ENCODE assay signal across 24 cellular contexts in genomic region chr13:44298314-44298713, GRCh38.
DNase-seq lines count a peak whose midpoint lies in the region; FAIRE-seq and TF ChIP-seq lines count a peak whose summit lies in the region.
"Had no signal": no experiment of that assay in that cellular context is flagged by ENCODE, and none has a peak within 500 bp of the region (broad histone marks: within the 10 kb centered on the region; RNA-seq: fewer than 3 reads in every experiment).

No MANE protein-coding gene starts in this region.

- no peak for TF ChIP-seq CTCF in HFFc6 (IDR thresholded peaks at IDR 0.05)
- no peak for TF ChIP-seq CTCF in astrocyte (IDR thresholded peaks at IDR 0.05; ENCODE audit: insufficient read depth, low read depth, low read length)
- TF ChIP-seq CTCF in foreskin fibroblast (IDR thresholded peaks at IDR 0.05; ENCODE audit: low read depth, low read length), result no peak
- TF ChIP-seq CTCF in osteoblast (IDR thresholded peaks at IDR 0.05; ENCODE audit: extremely low read depth, low read depth, low read length), result no peak

- no peak overlapping the region for H3K18ac ChIP-seq in neuronal stem cell (ENCODE audit: low read length)

- no peak overlapping the region for H3K9ac ChIP-seq in astrocyte (ENCODE audit: low read length)
- H3K9ac ChIP-seq in neuronal stem cell (ENCODE audit: low read depth, low read length, poor library complexity), result no peak overlapping the region
- H3K9ac ChIP-seq: BLaER1, SK-N-SH had no signal

- H3K36me3 ChIP-seq in ACC112 (ENCODE audit: insufficient read depth, low read length) (no peaks in the 10 kb centered on the region), astrocyte (ENCODE audit: insufficient read depth, low read length) (no peaks in the 10 kb centered on the region), neuronal stem cell (replicated peaks in 1 of 2; ENCODE audit: control insufficient read depth in 2 of 2, insufficient read depth in 2 of 2, low read length in 2 of 2) (no peaks in the 10 kb centered on the region), osteoblast (ENCODE audit: insufficient read depth, low read length) (no peaks in the 10 kb centered on the region)
- H3K36me3 ChIP-seq: BLaER1 had no signal

- peak; percentile 26 for DNase-seq in HFFc6
- peak; percentile 53 for DNase-seq in astrocyte (ENCODE audit: low read depth)
- peak; percentile 39 to 62 for DNase-seq in foreskin fibroblast
- no peak for DNase-seq in activated naive CD4-positive, alpha-beta T cell treated with anti-CD3 and anti-CD28 coated beads, Interleukin-2, amount 10 ng/mL, durations not matched to agents 7 days and 5 days
- DNase-seq in neuronal stem cell (ENCODE audit: low spot score), result no peak
- DNase-seq in osteoblast (ENCODE audit: insufficient read length, low spot score, missing footprints), result no peak
- no peak for DNase-seq in substantia nigra (lab: John Stamatoyannopoulos, UW)
- DNase-seq: CD4-positive, alpha-beta memory T cell; DMS153; Kasumi-1; NCI-H1105 treated with DMSO at 0.1 percent for 48 hours; NCI-H1694; NCI-H2081 treated with DMSO at 0.1 percent for 48 hours; NCI-H446 treated with DMSO at 0.1 percent for 48 hours; NCI-H774; SHP77; SK-N-SH had no signal

- H3K4me3 ChIP-seq in ACC112 (ENCODE audit: low read depth, low read length) (no peak overlapping the region; the same call in 1 of the 2 replicates), astrocyte (ENCODE audit: insufficient read depth, low read depth, low read length) (no peak overlapping the region), foreskin fibroblast (ENCODE audit: low read depth in 1 of 2, low read length in 2 of 2) (no peak overlapping the region), neuronal stem cell (ENCODE audit: low read length in 2 of 2) (no peak overlapping the region), osteoblast (ENCODE audit: insufficient read depth, low read length) (no peak overlapping the region)
- H3K4me3 ChIP-seq: BLaER1 had no signal

- H2BK15ac ChIP-seq in neuronal stem cell (ENCODE audit: low read length), result no peak overlapping the region

- H3K4me1 ChIP-seq in ACC112 (ENCODE audit: control insufficient read depth, insufficient read depth, low read length, unreplicated experiment) (peaks cover 55% of the 10 kb centered on the region), astrocyte (ENCODE audit: insufficient read depth, low read length) (peaks cover 43% of the 10 kb centered on the region), neuronal stem cell (ENCODE audit: control insufficient read depth in 2 of 2, insufficient read depth in 1 of 2, low read depth in 1 of 2, low read length in 2 of 2) (peaks cover 0 to 4% of the 10 kb centered on the region in 2 donors), osteoblast (ENCODE audit: insufficient read depth, low read length) (peaks cover 36% of the 10 kb centered on the region)

- H3K4me3 Mint-ChIP-seq in HFFc6, result no peak overlapping the region
- no peak overlapping the region for H3K4me3 Mint-ChIP-seq in astrocyte (ENCODE audit: unreplicated experiment)
- no peak overlapping the region for H3K4me3 Mint-ChIP-seq in activated naive CD4-positive, alpha-beta T cell treated with anti-CD3 and anti-CD28 coated beads, Interleukin-2, amount 10 ng/mL, durations not matched to agents 7 days and 5 days
- H3K4me3 Mint-ChIP-seq: CD4-positive, alpha-beta memory T cell; IgD-negative memory B cell had no signal

- H3K23ac ChIP-seq in neuronal stem cell (ENCODE audit: low read depth, low read length, poor library complexity), result no peak overlapping the region

- no peak overlapping the region for H4K91ac ChIP-seq in neuronal stem cell (ENCODE audit: low read depth, low read length, poor library complexity)

- no peak for FAIRE-seq in astrocyte (lab: Jason Lieb, UNC)
- FAIRE-seq: GM12892, GM18507, H54 had no signal

- no peak overlapping the region for H3K14ac ChIP-seq in neuronal stem cell (ENCODE audit: low read length)

- H2AK5ac ChIP-seq in neuronal stem cell (ENCODE audit: low read depth, low read length), result no peak overlapping the region

- no peak overlapping the region for H2BK12ac ChIP-seq in neuronal stem cell (ENCODE audit: low read length)

- peaks cover 4% of the 10 kb centered on the region; the same call in 1 of the 2 replicates for H3K9me3 Mint-ChIP-seq in HFFc6
- peaks cover 2% of the 10 kb centered on the region for H3K9me3 Mint-ChIP-seq in astrocyte (ENCODE audit: unreplicated experiment)
- H3K9me3 Mint-ChIP-seq in activated naive CD4-positive, alpha-beta T cell treated with anti-CD3 and anti-CD28 coated beads, Interleukin-2, amount 10 ng/mL, durations not matched to agents 7 days and 5 days, result no peaks in the 10 kb centered on the region
- H3K9me3 Mint-ChIP-seq: IgD-negative memory B cell had no signal

- no peak overlapping the region for H3K4me2 ChIP-seq in astrocyte (ENCODE audit: low read length)
- H3K4me2 ChIP-seq in neuronal stem cell (ENCODE audit: insufficient read depth, low read length, poor library complexity, severe bottlenecking), result no peak overlapping the region
- no peak overlapping the region for H3K4me2 ChIP-seq in osteoblast (ENCODE audit: insufficient read depth, low read length)
- H3K4me2 ChIP-seq: BLaER1, SK-N-SH had no signal

- H2BK5ac ChIP-seq in neuronal stem cell (ENCODE audit: low read length), result no peak overlapping the region

- H3K36me3 Mint-ChIP-seq in HFFc6 (ENCODE audit: low read depth), result peaks cover 4% of the 10 kb centered on the region; the same call in 1 of the 2 replicates
- H3K36me3 Mint-ChIP-seq in astrocyte (ENCODE audit: low read depth, unreplicated experiment), result no peaks in the 10 kb centered on the region
- H3K36me3 Mint-ChIP-seq in activated naive CD4-positive, alpha-beta T cell treated with anti-CD3 and anti-CD28 coated beads, Interleukin-2, amount 10 ng/mL, durations not matched to agents 7 days and 5 days, result no peaks in the 10 kb centered on the region
- H3K36me3 Mint-ChIP-seq: CD4-positive, alpha-beta memory T cell; IgD-negative memory B cell had no signal

- H3K4ac ChIP-seq in neuronal stem cell (ENCODE audit: low read length), result no peak overlapping the region

- H4K8ac ChIP-seq in neuronal stem cell (ENCODE audit: low read depth, low read length), result no peak overlapping the region

- H3K9me3 ChIP-seq in astrocyte (ENCODE audit: insufficient read depth, low read depth, low read length) (no peaks in the 10 kb centered on the region), neuronal stem cell (replicated peaks in 1 of 2; ENCODE audit: control insufficient read depth in 2 of 2, insufficient read depth in 1 of 2, low read depth in 1 of 2, low read length in 2 of 2) (peaks cover 0 to 4% of the 10 kb centered on the region in 2 donors), osteoblast (ENCODE audit: low read depth, low read length) (no peaks in the 10 kb centered on the region)
- H3K9me3 ChIP-seq: BLaER1, SK-N-SH had no signal

- H2AFZ ChIP-seq in ACC112 (ENCODE audit: low read length, unreplicated experiment) (no peak overlapping the region), astrocyte (ENCODE audit: low read depth, low read length) (no peak overlapping the region), neuronal stem cell (ENCODE audit: low read length) (no peak overlapping the region), osteoblast (ENCODE audit: low read length) (no peak overlapping the region)

- H3K27ac Mint-ChIP-seq in HFFc6 (no peak overlapping the region), astrocyte (ENCODE audit: unreplicated experiment) (no peak overlapping the region)
- H3K27ac Mint-ChIP-seq in activated naive CD4-positive, alpha-beta T cell treated with anti-CD3 and anti-CD28 coated beads, Interleukin-2, amount 10 ng/mL, durations not matched to agents 7 days and 5 days, result no peak overlapping the region
- H3K27ac Mint-ChIP-seq: CD4-positive, alpha-beta memory T cell; IgD-negative memory B cell had no signal

- H3K79me2 ChIP-seq in ACC112 (ENCODE audit: control insufficient read depth, insufficient read depth, low read length, unreplicated experiment), result no peaks in the 10 kb centered on the region
- H3K79me2 ChIP-seq in astrocyte (ENCODE audit: insufficient read depth, low read length), result no peaks in the 10 kb centered on the region
- no peaks in the 10 kb centered on the region for H3K79me2 ChIP-seq in osteoblast (ENCODE audit: insufficient read depth, low read length)

- CTCF ChIA-PET in activated naive CD4-positive, alpha-beta T cell treated with anti-CD3 and anti-CD28 coated beads, Interleukin-2, amount 10 ng/mL, durations not matched to agents 7 days and 5 days (lab: Charles Lee), result no interaction called here

- H3K27ac ChIP-seq in ACC112 (ENCODE audit: low read depth, low read length) (peak overlapping the region; percentile 63), astrocyte (ENCODE audit: low read depth, low read length) (no peak overlapping the region), neuronal stem cell (replicated peaks; ENCODE audit: low read length) (no peak overlapping the region), osteoblast (ENCODE audit: low read depth, low read length) (no peak overlapping the region), substantia nigra (ENCODE audit: low read depth, low read length, poor library complexity, severe bottlenecking) (no peak overlapping the region)
- H3K27ac ChIP-seq: BLaER1, HL-60 had no signal

- no peak overlapping the region for H2BK120ac ChIP-seq in neuronal stem cell (ENCODE audit: low read depth, low read length)

- WGBS in neuronal stem cell (ENCODE audit: extremely low coverage in 2 of 2, insufficient read length in 2 of 2, insufficient replicate concordance in 1 of 2), 2 donors, result no CpG with 5 or more reads among the region's 1 CpG

- peaks cover 56% of the 10 kb centered on the region for H3K4me1 Mint-ChIP-seq in HFFc6 (ENCODE audit: low read depth)
- H3K4me1 Mint-ChIP-seq in astrocyte (ENCODE audit: low read depth, unreplicated experiment), result peaks cover 17% of the 10 kb centered on the region
- peaks cover 14% of the 10 kb centered on the region for H3K4me1 Mint-ChIP-seq in activated naive CD4-positive, alpha-beta T cell treated with anti-CD3 and anti-CD28 coated beads, Interleukin-2, amount 10 ng/mL, durations not matched to agents 7 days and 5 days

- H4K20me1 ChIP-seq in astrocyte (ENCODE audit: insufficient read depth, low read length), result no peaks in the 10 kb centered on the region
- no peaks in the 10 kb centered on the region for H4K20me1 ChIP-seq in osteoblast (ENCODE audit: insufficient read depth, low read length)
- H4K20me1 ChIP-seq: BLaER1 had no signal

- H3K79me1 ChIP-seq in neuronal stem cell (ENCODE audit: low read depth, low read length), result no peaks in the 10 kb centered on the region

- no peaks in the 10 kb centered on the region for H3K27me3 ChIP-seq in ACC112 (ENCODE audit: insufficient read depth, low read length)
- no peaks in the 10 kb centered on the region for H3K27me3 ChIP-seq in astrocyte (ENCODE audit: insufficient read depth, low read length)
- no peaks in the 10 kb centered on the region for H3K27me3 ChIP-seq in neuronal stem cell (ENCODE audit: control insufficient read depth in 3 of 3, insufficient read depth in 3 of 3, low read depth in 1 of 3, low read length in 3 of 3)
- H3K27me3 ChIP-seq in osteoblast (ENCODE audit: insufficient read depth, low read length), result no peaks in the 10 kb centered on the region
- H3K27me3 ChIP-seq: BLaER1 had no signal

- H3K27me3 Mint-ChIP-seq in HFFc6 (ENCODE audit: insufficient read depth) (peaks cover 4% of the 10 kb centered on the region), astrocyte (ENCODE audit: low read depth, unreplicated experiment) (peaks cover 9% of the 10 kb centered on the region)
- H3K27me3 Mint-ChIP-seq in activated naive CD4-positive, alpha-beta T cell treated with anti-CD3 and anti-CD28 coated beads, Interleukin-2, amount 10 ng/mL, durations not matched to agents 7 days and 5 days, result no peaks in the 10 kb centered on the region

Comparison
In these comparisons a context has a peak if more than half of its experiments do, and no peak if none do; other contexts are left out.
1. DNase-seq: peak in HFFc6 (single experiment), astrocyte (single experiment) and foreskin fibroblast (2 of 2); none in activated naive CD4-positive, alpha-beta T cell treated with anti-CD3 and anti-CD28 coated beads, Interleukin-2, amount 10 ng/mL, durations not matched to agents 7 days and 5 days (single experiment), neuronal stem cell (single experiment), osteoblast (single experiment) and substantia nigra (0 of 49).